ENCODE assay signal across 8 cellular contexts in genomic region chr13:113450861-113451620, GRCh38. TPM values are rescaled to one million over a fixed set of nuclear protein-coding genes. Genes with fewer than 3 reads are reported as not detected.
A peak's percentile ranks its signal among the peaks of the same experiment; 100 is the strongest.
DNase-seq lines count a peak whose midpoint lies in the region; ATAC-seq, FAIRE-seq and TF ChIP-seq lines count a peak whose summit lies in the region.
"Not testable (repeated sequence)": the region's sequence is repeated elsewhere in the genome, so short reads cannot be mapped to it uniquely, and the experiment has no call there.

No MANE protein-coding gene starts in this region.

- SMC1A ChIA-PET in GM12878 (lab: Charles Lee; ENCODE audit: uncharacterized antibody, unreplicated experiment): interaction anchor here (0.7 to 1.9 kb wide), 2 partner anchors 12 to 64 kb away, joined by 3 to 4 read pairs; no protein-coding TSS in a partner anchor

- peaks cover 12% of the 10 kb centered on the region for H3K27me3 Mint-ChIP-seq in GM23338 (ENCODE audit: insufficient read depth, low read depth, poor library complexity)
- not testable (repeated sequence) for H3K27me3 Mint-ChIP-seq in stimulated activated memory B cell treated with anti-CD40 and anti-IgM and Interleukin-4, amounts not matched to agents 10 μg/mL and 1 μg/mL and 100 μg/mL, for 72 hours

- peaks cover 11% of the 10 kb centered on the region; the same call in 1 of the 2 replicates for H3F3A ChIP-seq in GM23338 (replicated peaks; ENCODE audit: low read depth)

- not testable (repeated sequence) for H3K4me1 ChIP-seq in GM23338 (ENCODE audit: insufficient read depth); GM12878 (ENCODE audit: control insufficient read depth, insufficient read depth, low read length)

- not testable (repeated sequence) for H3K27ac Mint-ChIP-seq in GM23338
- peak overlapping the region; percentile 54 for H3K27ac Mint-ChIP-seq in stimulated activated memory B cell treated with anti-CD40 and anti-IgM and Interleukin-4, amounts not matched to agents 10 μg/mL and 1 μg/mL and 100 μg/mL, for 72 hours

- not testable (repeated sequence) for TF ChIP-seq POLR2A in GM12878 (IDR thresholded peaks at IDR 0.05; ENCODE audit: low read depth, low read length)

- not testable (repeated sequence) for H3K27me3 ChIP-seq in GM23338 (ENCODE audit: insufficient read depth); GM12878 (replicated peaks in 1 of 2; ENCODE audit: control insufficient read depth in 2 of 2, insufficient read depth in 2 of 2, low read length in 1 of 2)

- H3K36me3 ChIP-seq in GM23338 (ENCODE audit: insufficient read depth); GM12878 (ENCODE audit: control insufficient read depth in 2 of 2, insufficient read depth in 2 of 2, low read length in 1 of 2): not testable (repeated sequence)

- H4K20me1 ChIP-seq in GM23338 (replicated peaks; ENCODE audit: insufficient read depth); GM12878 (ENCODE audit: control insufficient read depth, insufficient read depth): not testable (repeated sequence)

- ATAC-seq in GM23338: peak; percentile 75
- not testable (repeated sequence) for ATAC-seq in GM12878; stimulated activated memory B cell treated with anti-CD40 and anti-IgM and Interleukin-4, amounts not matched to agents 10 μg/mL and 1 μg/mL and 100 μg/mL, for 72 hours

- not testable (repeated sequence) for TF ChIP-seq EP300 in GM12878 (IDR thresholded peaks at IDR 0.05; ENCODE audit: borderline replicate concordance in 1 of 2, control insufficient read depth in 1 of 2, low read depth in 2 of 2, low read length in 2 of 2)

- in situ Hi-C loops in GM12878 (cut with MboI): not testable (repeated sequence)

- CTCF ChIA-PET in GM12878 (lab: Yijun Ruan, JAX): interaction anchor here (0.7 to 1.8 kb wide), 6 partner anchors 16 to 508 kb away, joined by 3 to 9 read pairs (median 4); no protein-coding TSS in a partner anchor

- WGBS in GM12878 (ENCODE audit: insufficient coverage, insufficient replicate concordance, low lambda C conversion rate, missing lambda C conversion rate): 52% methylated on average over 18 of the region's 19 CpGs

- not testable (repeated sequence) for H3K9ac ChIP-seq in GM12878 (ENCODE audit: control insufficient read depth, insufficient read depth, low read length)

- H3K36me3 Mint-ChIP-seq in GM23338 (ENCODE audit: low read depth): peaks cover 21% of the 10 kb centered on the region
- H3K36me3 Mint-ChIP-seq in stimulated activated memory B cell treated with anti-CD40 and anti-IgM and Interleukin-4, amounts not matched to agents 10 μg/mL and 1 μg/mL and 100 μg/mL, for 72 hours: peaks cover 27% of the 10 kb centered on the region

- BruUV-seq in GM12878 (replicated peaks; lab: Mats Ljungman, UMichigan): not testable (repeated sequence)

- FAIRE-seq in GM12878 (lab: Jason Lieb, UNC): not testable (repeated sequence)

- peak; percentile 83 for DNase-seq in GM23338 (ENCODE audit: low spot score)
- peak; percentile 35 for DNase-seq in NCI-H2171 treated with DMSO at 0.1 percent for 48 hours (lab: John Stamatoyannopoulos, UW)
- DNase-seq in SHP77 treated with DMSO at 0.1 percent for 48 hours (lab: John Stamatoyannopoulos, UW): peak; percentile 64
- DNase-seq in GM12878 (ENCODE audit: low read depth, low spot score); fibroblast of villous mesenchyme (ENCODE audit: low read depth): not testable (repeated sequence)
- DNase-seq in mesenteric fat pad (ENCODE audit: low spot score): peak; percentile 71

- not testable (repeated sequence) for H3K9me3 ChIP-seq in GM12878 (replicated peaks; ENCODE audit: control insufficient read depth, insufficient read depth, low read length)

- H3K4me3 Mint-ChIP-seq in GM23338; stimulated activated memory B cell treated with anti-CD40 and anti-IgM and Interleukin-4, amounts not matched to agents 10 μg/mL and 1 μg/mL and 100 μg/mL, for 72 hours: not testable (repeated sequence)

- intact Hi-C loops in GM12878 (cut with micrococcal nuclease; ENCODE audit: unreplicated experiment): loop anchor here (5.0 kb wide), 1 partner anchor 509 kb away; no protein-coding TSS in a partner anchor

- TF ChIP-seq RAD21 in GM12878 (IDR thresholded peaks at IDR 0.05; ENCODE audit: insufficient read depth, low read depth, low read length): peak; percentile 49

- H3K4me1 Mint-ChIP-seq in GM23338: not testable (repeated sequence)
- peaks cover 35% of the 10 kb centered on the region for H3K4me1 Mint-ChIP-seq in stimulated activated memory B cell treated with anti-CD40 and anti-IgM and Interleukin-4, amounts not matched to agents 10 μg/mL and 1 μg/mL and 100 μg/mL, for 72 hours

- not testable (repeated sequence) for H3K27ac ChIP-seq in C4-2B; GM12878 (ENCODE audit: control insufficient read depth, insufficient read depth)
- 0 out of 2 replicates have a peak overlapping the region, but pooled peaks have one; percentile 74 for H3K27ac ChIP-seq in GM23338 (ENCODE audit: low read depth)

- peak; percentile 69 for TF ChIP-seq CTCF in C4-2B (conservative IDR thresholded peaks at IDR 0.05)
- TF ChIP-seq CTCF in GM23338 (conservative IDR thresholded peaks at IDR 0.05; ENCODE audit: low read depth in 2 of 2): peak; percentile 65 to 69
- peak in 2 of 3 experiments; percentile 12 to 29; a peak in 3 of 6 replicates for TF ChIP-seq CTCF in GM12878 (IDR thresholded peaks at IDR 0.05 in 2 of 3, conservative IDR thresholded peaks at IDR 0.05 in 1 of 3; ENCODE audit: control insufficient read depth in 2 of 3, extremely low read depth in 1 of 3, insufficient read depth in 1 of 3, low read depth in 3 of 3, low read length in 3 of 3)
- peak; percentile 26 for TF ChIP-seq CTCF in fibroblast of villous mesenchyme (IDR thresholded peaks at IDR 0.05; ENCODE audit: insufficient read depth, low read depth, low read length)

- H3K4me2 ChIP-seq in GM23338; GM12878 (ENCODE audit: control insufficient read depth, insufficient read depth): not testable (repeated sequence)

- H3K4me3 ChIP-seq in GM23338; GM12878; fibroblast of villous mesenchyme (ENCODE audit: low read depth, low read length): not testable (repeated sequence)

- POLR2A ChIA-PET in GM12878 (lab: Charles Lee): interaction anchor here (0.6 kb wide), 1 partner anchor 17 kb away, joined by 7 read pairs; no protein-coding TSS in a partner anchor

- not testable (repeated sequence) for H3K9me3 Mint-ChIP-seq in GM23338; stimulated activated memory B cell treated with anti-CD40 and anti-IgM and Interleukin-4, amounts not matched to agents 10 μg/mL and 1 μg/mL and 100 μg/mL, for 72 hours

- not testable (repeated sequence) for H3K9me2 ChIP-seq in GM23338 (ENCODE audit: insufficient read depth)

- RAD21 ChIA-PET in GM12878 (lab: Charles Lee; ENCODE audit: unreplicated experiment): interaction anchor here (0.7 to 0.9 kb wide), 3 partner anchors 39 to 508 kb away, joined by 3 to 4 read pairs (median 4); no protein-coding TSS in a partner anchor

- not testable (repeated sequence) for H3K79me2 ChIP-seq in GM23338 (replicated peaks; ENCODE audit: insufficient read depth); GM12878 (ENCODE audit: control insufficient read depth, insufficient read depth, low read length)

- not testable (repeated sequence) for H2AFZ ChIP-seq in GM23338; GM12878 (ENCODE audit: control insufficient read depth, low read depth, low read length)

RNA-seq across cellular contexts. Expression of gene ADPRHL1, which starts 2.2 kb away (rescaled TPM):
- 0.80 and 1.3 TPM in 2 replicates for total RNA-seq in GM23338 (2014; rRNA removed; shearing (Covaris generic))
- 0.96 and 1.0 TPM in 2 replicates for polyA plus RNA-seq in GM23338 (2016; fragmentation: Nextera tagmentation; extraction: Ambion mirVana)
- 0.21 TPM in 1 of 2 replicates, not detected in the other for total RNA-seq in GM12878 (2013; cell fraction: nucleolus; rRNA removed)
- 1.1 and 1.9 TPM in 2 replicates for total RNA-seq in GM12878 (2014; rRNA removed)
- 0.94 and 1.0 TPM in 2 replicates for total RNA-seq in GM12878 (2014; rRNA removed; fragmentation: Illumina TruSeq; extraction: Trizol)
- total RNA-seq in GM12878 (2021): 1.2 and 1.6 TPM in 2 replicates
- 0.72 TPM for polyA plus RNA-seq in GM12878 (2011; ENCODE audit: low read depth)
- polyA plus RNA-seq in GM12878 (2011; rRNA removed): 0.04 and 0.05 TPM in 2 replicates
- 0.09 and 0.10 TPM in 2 replicates for polyA plus RNA-seq in GM12878 (2011; cell fraction: cytosol; rRNA removed)
- polyA plus RNA-seq in GM12878 (2011; cell fraction: nucleus; rRNA removed): 0.18 and 0.19 TPM in 2 replicates
- polyA plus RNA-seq in GM12878 (2012): 1.0 and 1.2 TPM in 2 replicates
- polyA plus RNA-seq in GM12878 (2014; fragmentation: Illumina TruSeq; extraction: Trizol): 0.90 and 1.1 TPM in 2 replicates
- under 1 TPM; 0.10 to 0.13 TPM for polyA plus RNA-seq in GM12878 (2014; fragmentation: Nextera tagmentation; extraction: Ambion mirVana)
- 0.63 and 1.4 TPM in 2 replicates for polyA plus RNA-seq in GM12878 (2014; rRNA removed)
- polyA plus RNA-seq in GM12878 (2016; fragmentation: Nextera tagmentation; extraction: Ambion mirVana): 1 to 10 TPM in 1 of 2 experiments, under 1 TPM in 1; 0.80 to 1.1 TPM
- polyA minus RNA-seq in GM12878 (2011; rRNA and poly(A)+ RNA removed): not detected in 2 replicates
- polyA minus RNA-seq in GM12878 (2011; cell fraction: cytosol; rRNA and poly(A)+ RNA removed): not detected in 2 replicates
- 0.96 TPM in 1 of 2 replicates, not detected in the other for polyA minus RNA-seq in GM12878 (2011; cell fraction: nucleus; rRNA and poly(A)+ RNA removed)
- total RNA-seq in fibroblast of villous mesenchyme: 1.3 and 2.9 TPM in 2 replicates
- 2.1 TPM for total RNA-seq in mesenteric fat pad

RNA-seq across cellular contexts. Expression of gene DCUN1D2, which starts 39.5 kb away (rescaled TPM):
- total RNA-seq in GM23338 (2014; rRNA removed; shearing (Covaris generic)): 25.7 and 38.0 TPM in 2 replicates
- polyA plus RNA-seq in GM23338 (2016; fragmentation: Nextera tagmentation; extraction: Ambion mirVana) (12.3 and 12.5 TPM in 2 replicates), GM12878 (2011; rRNA removed) (7.7 and 9.9 TPM in 2 replicates), GM12878 (2014; fragmentation: Illumina TruSeq; extraction: Trizol) (13.7 and 14.7 TPM in 2 replicates), GM12878 (2014; fragmentation: Nextera tagmentation; extraction: Ambion mirVana) (1 to 10 TPM; 2.5 to 3.0 TPM), GM12878 (2014; rRNA removed) (15.7 and 18.6 TPM in 2 replicates), GM12878 (2016; fragmentation: Nextera tagmentation; extraction: Ambion mirVana) (1 to 10 TPM; 6.1 to 6.2 TPM)
- total RNA-seq in GM12878 (2013; cell fraction: nucleolus; rRNA removed): 60.4 and 60.5 TPM in 2 replicates
- total RNA-seq in GM12878 (2014; rRNA removed) (12.3 and 13.6 TPM in 2 replicates), GM12878 (2014; rRNA removed; fragmentation: Illumina TruSeq; extraction: Trizol) (8.6 and 11.0 TPM in 2 replicates), GM12878 (2021) (10.6 and 23.6 TPM in 2 replicates), fibroblast of villous mesenchyme (9.7 and 13.4 TPM in 2 replicates), mesenteric fat pad (21.7 TPM)
- polyA plus RNA-seq in GM12878 (2011; ENCODE audit: low read depth): 10.5 TPM
- polyA plus RNA-seq in GM12878 (2011; cell fraction: cytosol; rRNA removed): 6.8 and 7.3 TPM in 2 replicates
- 17.9 and 28.0 TPM in 2 replicates for polyA plus RNA-seq in GM12878 (2011; cell fraction: nucleus; rRNA removed)
- 8.3 and 9.6 TPM in 2 replicates for polyA plus RNA-seq in GM12878 (2012)
- 7.8 and 8.9 TPM in 2 replicates for polyA minus RNA-seq in GM12878 (2011; rRNA and poly(A)+ RNA removed)
- 2.4 TPM in 2 replicates for polyA minus RNA-seq in GM12878 (2011; cell fraction: cytosol; rRNA and poly(A)+ RNA removed)
- 5.7 and 15.1 TPM in 2 replicates for polyA minus RNA-seq in GM12878 (2011; cell fraction: nucleus; rRNA and poly(A)+ RNA removed)
